ENCODE assay signal across 1 cellular context in the genomic region with DNA sequence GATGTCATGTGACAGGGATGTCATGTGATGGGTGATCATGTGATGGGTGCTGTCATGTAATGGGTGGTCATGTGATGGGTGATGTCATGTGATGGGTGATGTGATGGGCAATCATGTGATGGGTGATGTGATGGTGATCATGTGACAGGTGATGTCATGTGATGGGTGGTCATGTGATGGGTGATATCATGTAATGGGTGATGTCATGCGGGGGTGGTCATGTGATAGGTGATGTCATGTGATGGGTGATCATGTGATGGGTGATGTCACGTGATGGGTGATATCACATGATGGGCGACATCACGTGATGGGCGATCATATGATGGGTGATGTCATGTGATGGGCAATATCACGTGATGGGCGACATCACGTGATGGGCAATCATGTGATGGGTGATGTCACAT.
TF ChIP-seq lines count a peak whose summit lies in the region.

No MANE protein-coding gene starts in this region.

TF ChIP-seq in K562, 482 proteins besides CTCF, POLR2A, EP300 and RAD21 (continued from another document and continues in another):
- peak; percentile 39; the same call in 1 of the 2 replicates for TF ChIP-seq MYBL2 (IDR thresholded peaks at IDR 0.05; ENCODE audit: low read depth)
- TF ChIP-seq MYBL2 (CRISPR knock-in tag; IDR thresholded peaks at IDR 0.05; ENCODE audit: borderline replicate concordance) = 0 out of 2 replicates have a peak, but pooled peaks have one; percentile 4
- TF ChIP-seq ZNF780A (CRISPR knock-in tag; IDR thresholded peaks at IDR 0.05) = no peak
- no peak for TF ChIP-seq KAT8 (IDR thresholded peaks at IDR 0.05; ENCODE audit: low read depth)
- no peak for TF ChIP-seq BMI1 (IDR thresholded peaks at IDR 0.05; ENCODE audit: low read length)
- peak; percentile 41; the same call in 1 of the 2 replicates for TF ChIP-seq CC2D1A (IDR thresholded peaks at IDR 0.05)
- TF ChIP-seq SIN3B (IDR thresholded peaks at IDR 0.05; ENCODE audit: low read depth) = 0 out of 2 replicates have a peak, but pooled peaks have one; percentile 37
- TF ChIP-seq TFE3 (CRISPR knock-in tag; IDR thresholded peaks at IDR 0.05) = peak; percentile 99
- no peak for TF ChIP-seq TAF1 (IDR thresholded peaks at IDR 0.05; ENCODE audit: control insufficient read depth, extremely low read depth, insufficient read depth, low read length, severe bottlenecking)
- TF ChIP-seq HCFC1 (IDR thresholded peaks at IDR 0.05; ENCODE audit: low read depth, low read length) = peak; percentile 57; the same call in 1 of the 2 replicates
- TF ChIP-seq ZBTB17 (CRISPR knock-in tag; IDR thresholded peaks at IDR 0.05) = no peak
- no peak for TF ChIP-seq ZNF518B (CRISPR knock-in tag; IDR thresholded peaks at IDR 0.05)
- no peak for TF ChIP-seq POLR3G (IDR thresholded peaks at IDR 0.05; ENCODE audit: extremely low read depth, insufficient read length, insufficient replicate concordance)
- no peak for TF ChIP-seq ZNF232 (CRISPR knock-in tag; IDR thresholded peaks at IDR 0.05)
- no peak for TF ChIP-seq ZNF77 (CRISPR knock-in tag; IDR thresholded peaks at IDR 0.05)
- TF ChIP-seq CEBPG (CRISPR knock-in tag; IDR thresholded peaks at IDR 0.05) = peak; percentile 23; the same call in 1 of the 2 replicates
- TF ChIP-seq CEBPG (tag; conservative IDR thresholded peaks at IDR 0.05 in 1 of 2, IDR thresholded peaks at IDR 0.05 in 1 of 2) = no peak
- peak; percentile 73 for TF ChIP-seq TAF9B (IDR thresholded peaks at IDR 0.05; ENCODE audit: partially characterized antibody)
- no peak for TF ChIP-seq SRSF3 (IDR thresholded peaks at IDR 0.05; ENCODE audit: insufficient read depth, low read length)
- peak in 1 of 2 experiments; percentile 44; a peak in 1 of 4 replicates for TF ChIP-seq NONO (IDR thresholded peaks at IDR 0.05; ENCODE audit: low read depth in 2 of 2, low read length in 1 of 2)
- TF ChIP-seq MTF1 (CRISPR knock-in tag; IDR thresholded peaks at IDR 0.05; ENCODE audit: borderline replicate concordance) = no peak
- TF ChIP-seq BCOR (IDR thresholded peaks at IDR 0.05) = peak; percentile 44; the same call in 1 of the 2 replicates
- no peak for TF ChIP-seq PTTG1 (tag; IDR thresholded peaks at IDR 0.05; ENCODE audit: low read depth)
- TF ChIP-seq, protein P1, sequence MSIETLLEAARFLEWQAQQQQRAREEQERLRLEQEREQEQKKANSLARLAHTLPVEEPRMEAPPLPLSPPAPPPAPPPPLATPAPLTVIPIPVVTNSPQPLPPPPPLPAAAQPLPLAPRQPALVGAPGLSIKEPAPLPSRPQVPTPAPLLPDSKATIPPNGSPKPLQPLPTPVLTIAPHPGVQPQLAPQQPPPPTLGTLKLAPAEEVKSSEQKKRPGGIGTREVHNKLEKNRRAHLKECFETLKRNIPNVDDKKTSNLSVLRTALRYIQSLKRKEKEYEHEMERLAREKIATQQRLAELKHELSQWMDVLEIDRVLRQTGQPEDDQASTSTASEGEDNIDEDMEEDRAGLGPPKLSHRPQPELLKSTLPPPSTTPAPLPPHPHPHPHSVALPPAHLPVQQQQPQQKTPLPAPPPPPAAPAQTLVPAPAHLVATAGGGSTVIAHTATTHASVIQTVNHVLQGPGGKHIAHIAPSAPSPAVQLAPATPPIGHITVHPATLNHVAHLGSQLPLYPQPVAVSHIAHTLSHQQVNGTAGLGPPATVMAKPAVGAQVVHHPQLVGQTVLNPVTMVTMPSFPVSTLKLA (conservative IDR thresholded peaks at IDR 0.05) = peak; percentile 36 to 63; a peak in 2 of 4 replicates
- TF ChIP-seq ZC3H4 (CRISPR knock-in tag; IDR thresholded peaks at IDR 0.05; ENCODE audit: borderline replicate concordance) = no peak
- no peak for TF ChIP-seq STAT5B (CRISPR knock-in tag; IDR thresholded peaks at IDR 0.05)
- peak; percentile 72; the same call in 1 of the 2 replicates for TF ChIP-seq CREM (IDR thresholded peaks at IDR 0.05; ENCODE audit: low read depth)
- TF ChIP-seq EGR1 (conservative IDR thresholded peaks at IDR 0.05) = peak; percentile 47
- no peak for TF ChIP-seq ILK (tag; IDR thresholded peaks at IDR 0.05; ENCODE audit: borderline replicate concordance, low read depth)
- TF ChIP-seq ZNF609 (CRISPR knock-in tag; IDR thresholded peaks at IDR 0.05; ENCODE audit: borderline replicate concordance) = peak; percentile 94; the same call in 1 of the 2 replicates
- no peak for TF ChIP-seq ZNF696 (CRISPR knock-in tag; conservative IDR thresholded peaks at IDR 0.05)
- TF ChIP-seq ZBTB40 (IDR thresholded peaks at IDR 0.05) = no peak
- TF ChIP-seq ZBTB40 (CRISPR knock-in tag; IDR thresholded peaks at IDR 0.05) = 0 out of 2 replicates have a peak, but pooled peaks have one; percentile 40
- TF ChIP-seq SREBF1 (IDR thresholded peaks at IDR 0.05; ENCODE audit: borderline replicate concordance, low read depth, low read length) = peak; percentile 88
- TF ChIP-seq ZNF584 (CRISPR knock-in tag; IDR thresholded peaks at IDR 0.05; ENCODE audit: low read depth) = no peak
